18 cellular contexts compared by ENCODE assay signal in genomic region chr22:22925146-22925794, GRCh38. TPM values are rescaled to one million over a fixed set of nuclear protein-coding genes. Genes with fewer than 3 reads are reported as not detected.
DNase-seq lines count a peak whose midpoint lies in the region; ATAC-seq and TF ChIP-seq lines count a peak whose summit lies in the region.
"Had no signal": no experiment of that assay in that cellular context is flagged by ENCODE, and none has a peak within 500 bp of the region (broad histone marks: within the 10 kb centered on the region; RNA-seq: fewer than 3 reads in every experiment).

No MANE protein-coding gene starts in this region.

- H3K4me3 Mint-ChIP-seq in dendritic cell treated with granulocyte-macrophage colony-stimulating factor and Interleukin-4, amounts not matched to agents 40 ng/mL and 50 ng/mL, for 4 days = no peak overlapping the region
- no peak overlapping the region for H3K4me3 Mint-ChIP-seq in stimulated activated memory B cell treated with anti-CD40 and anti-IgM and Interleukin-4, amounts not matched to agents 10 μg/mL and 1 μg/mL and 100 μg/mL, for 72 hours
- H3K4me3 Mint-ChIP-seq in CD4-positive, alpha-beta T cell = no peak overlapping the region

- no peak overlapping the region for H2AFZ ChIP-seq in OCI-LY1 (ENCODE audit: low read length)
- H2AFZ ChIP-seq: GM23248 had no signal

- H3K27ac Mint-ChIP-seq in dendritic cell treated with granulocyte-macrophage colony-stimulating factor and Interleukin-4, amounts not matched to agents 40 ng/mL and 50 ng/mL, for 4 days = peak overlapping the region; percentile 73
- H3K27ac Mint-ChIP-seq in stimulated activated memory B cell treated with anti-CD40 and anti-IgM and Interleukin-4, amounts not matched to agents 10 μg/mL and 1 μg/mL and 100 μg/mL, for 72 hours = peak overlapping the region; percentile 65
- H3K27ac Mint-ChIP-seq in CD4-positive, alpha-beta T cell = no peak overlapping the region

- peaks cover 51% of the 10 kb centered on the region for H3K4me1 Mint-ChIP-seq in dendritic cell treated with granulocyte-macrophage colony-stimulating factor and Interleukin-4, amounts not matched to agents 40 ng/mL and 50 ng/mL, for 4 days (ENCODE audit: low read depth)
- H3K4me1 Mint-ChIP-seq in stimulated activated memory B cell treated with anti-CD40 and anti-IgM and Interleukin-4, amounts not matched to agents 10 μg/mL and 1 μg/mL and 100 μg/mL, for 72 hours = peaks cover 94% of the 10 kb centered on the region
- peaks cover 10% of the 10 kb centered on the region for H3K4me1 Mint-ChIP-seq in CD4-positive, alpha-beta T cell (ENCODE audit: low read depth)

- DNase-seq in amniotic stem cell (lab: John Stamatoyannopoulos, UW) = no peak
- no peak for DNase-seq in NCI-H69 (lab: John Stamatoyannopoulos, UW)
- no peak for DNase-seq in CD4-positive, alpha-beta T cell
- DNase-seq: ACHN; CD8-positive, alpha-beta memory T cell; DND-41; GDM1; GM23248; Kasumi-1; MM.1S; NCI-H1092 treated with DMSO at 0.1 percent for 48 hours; NCI-H524; SIG-M5 had no signal

- H3K4me1 ChIP-seq in OCI-LY1 (ENCODE audit: insufficient read depth, low read length, severe bottlenecking) = peaks cover 99% of the 10 kb centered on the region

- TF ChIP-seq CTCF in C4-2B (conservative IDR thresholded peaks at IDR 0.05) (no peak), OCI-LY1 (IDR thresholded peaks at IDR 0.05; ENCODE audit: low read length) (no peak)
- no peak for TF ChIP-seq CTCF in CD4-positive, alpha-beta T cell (IDR thresholded peaks at IDR 0.05)

- intact Hi-C loops in dendritic cell treated with granulocyte-macrophage colony-stimulating factor and Interleukin-4, amounts not matched to agents 40 ng/mL and 50 ng/mL, for 4 days (cut with micrococcal nuclease) = no loop called here
- intact Hi-C loops in CD4-positive, alpha-beta T cell (cut with DNase I, micrococcal nuclease) = no loop called here

- H3K27ac ChIP-seq in C4-2B (peak overlapping the region; percentile 81), OCI-LY1 (ENCODE audit: low read depth, low read length, poor library complexity, severe bottlenecking) (peak overlapping the region; percentile 99)
- no peak overlapping the region for H3K27ac ChIP-seq in CD4-positive, alpha-beta T cell (ENCODE audit: low read depth, low read length)
- H3K27ac ChIP-seq: GM23248 had no signal

- peak overlapping the region; percentile 39 for H3K4me2 ChIP-seq in OCI-LY1 (ENCODE audit: low read length)

- H3K27me3 ChIP-seq in OCI-LY1 (ENCODE audit: insufficient read depth, low read length) = no peaks in the 10 kb centered on the region
- H3K27me3 ChIP-seq in CD4-positive, alpha-beta T cell (ENCODE audit: control insufficient read depth, insufficient read depth, low read length) = no peaks in the 10 kb centered on the region

- POLR2A ChIA-PET in CD4-positive, alpha-beta T cell (lab: Charles Lee) = no interaction called here

- no peaks in the 10 kb centered on the region for H3K9me3 ChIP-seq in OCI-LY1 (ENCODE audit: low read length)
- H3K9me3 ChIP-seq in CD4-positive, alpha-beta T cell (ENCODE audit: control insufficient read depth, low read length) = no peaks in the 10 kb centered on the region

- CTCF ChIA-PET in CD4-positive, alpha-beta T cell (lab: Charles Lee) = no interaction called here

- no peak for ATAC-seq in stimulated activated memory B cell treated with anti-CD40 and anti-IgM and Interleukin-4, amounts not matched to agents 10 μg/mL and 1 μg/mL and 100 μg/mL, for 72 hours
- ATAC-seq in CD4-positive, alpha-beta T cell (ENCODE audit: poor library complexity) = no peak
- ATAC-seq: GM12878 had no signal

- no peaks in the 10 kb centered on the region for H3K36me3 Mint-ChIP-seq in dendritic cell treated with granulocyte-macrophage colony-stimulating factor and Interleukin-4, amounts not matched to agents 40 ng/mL and 50 ng/mL, for 4 days (ENCODE audit: low read depth)
- H3K36me3 Mint-ChIP-seq in stimulated activated memory B cell treated with anti-CD40 and anti-IgM and Interleukin-4, amounts not matched to agents 10 μg/mL and 1 μg/mL and 100 μg/mL, for 72 hours = no peaks in the 10 kb centered on the region
- no peaks in the 10 kb centered on the region for H3K36me3 Mint-ChIP-seq in CD4-positive, alpha-beta T cell (ENCODE audit: low read depth)
- H3K36me3 Mint-ChIP-seq: CD8-positive, alpha-beta memory T cell had no signal

- peaks cover 12% of the 10 kb centered on the region; the same call in 1 of the 2 replicates for H3F3A ChIP-seq in OCI-LY1 (ENCODE audit: insufficient read depth, low read length)

- H3K9me2 ChIP-seq in OCI-LY1 (ENCODE audit: low read depth, low read length) = no peaks in the 10 kb centered on the region

- H3K79me2 ChIP-seq in OCI-LY1 (ENCODE audit: insufficient read depth, low read length) = no peaks in the 10 kb centered on the region

- H3K9ac ChIP-seq in OCI-LY1 (ENCODE audit: low read length) = peak overlapping the region; percentile 97
- H3K9ac ChIP-seq: GM23248 had no signal

- no peaks in the 10 kb centered on the region for H3K9me3 Mint-ChIP-seq in dendritic cell treated with granulocyte-macrophage colony-stimulating factor and Interleukin-4, amounts not matched to agents 40 ng/mL and 50 ng/mL, for 4 days
- H3K9me3 Mint-ChIP-seq in stimulated activated memory B cell treated with anti-CD40 and anti-IgM and Interleukin-4, amounts not matched to agents 10 μg/mL and 1 μg/mL and 100 μg/mL, for 72 hours = no peaks in the 10 kb centered on the region
- no peaks in the 10 kb centered on the region for H3K9me3 Mint-ChIP-seq in CD4-positive, alpha-beta T cell
- H3K9me3 Mint-ChIP-seq: CD8-positive, alpha-beta memory T cell had no signal

- no peak overlapping the region for H3K4me3 ChIP-seq in OCI-LY1 (ENCODE audit: low read depth, low read length, poor library complexity, severe bottlenecking)
- H3K4me3 ChIP-seq: GM12878, GM23248 had no signal

- H3K36me3 ChIP-seq in OCI-LY1 (ENCODE audit: insufficient read depth, low read length) = peaks cover under 1% of the 10 kb centered on the region; the same call in 1 of the 2 replicates

- peaks cover 8% of the 10 kb centered on the region for H3K27me3 Mint-ChIP-seq in dendritic cell treated with granulocyte-macrophage colony-stimulating factor and Interleukin-4, amounts not matched to agents 40 ng/mL and 50 ng/mL, for 4 days
- no peaks in the 10 kb centered on the region for H3K27me3 Mint-ChIP-seq in stimulated activated memory B cell treated with anti-CD40 and anti-IgM and Interleukin-4, amounts not matched to agents 10 μg/mL and 1 μg/mL and 100 μg/mL, for 72 hours
- H3K27me3 Mint-ChIP-seq in CD4-positive, alpha-beta T cell = no peaks in the 10 kb centered on the region

- H4K20me1 ChIP-seq in OCI-LY1 (ENCODE audit: insufficient read depth, low read length) = no peaks in the 10 kb centered on the region

RNA-seq across cellular contexts. Expression of gene IGLL5, which starts 37.7 kb away (rescaled TPM):
- total RNA-seq in CD4-positive, alpha-beta T cell = not detected
- total RNA-seq: CD8-positive, alpha-beta memory T cell; GM12878; GM23248 had no signal
